Comparison of ENCODE assay signal across 11 cellular contexts in genomic region chr20:51536116-51537069, GRCh38. TPM values are rescaled to one million over a fixed set of nuclear protein-coding genes. Genes with fewer than 3 reads are reported as not detected.
DNase-seq lines count a peak whose midpoint lies in the region; ATAC-seq and TF ChIP-seq lines count a peak whose summit lies in the region.
"Had no signal": no experiment of that assay in that cellular context is flagged by ENCODE, and none has a peak within 500 bp of the region (broad histone marks: within the 10 kb centered on the region; RNA-seq: fewer than 3 reads in every experiment).

No MANE protein-coding gene starts in this region.

- no peak for ATAC-seq in effector memory CD8-positive, alpha-beta T cell (replicated peaks)
- no peak for ATAC-seq in HG03457 (IDR thresholded peaks at IDR 0.05; ENCODE audit: unreplicated experiment)

- no peaks in the 10 kb centered on the region for H3K27me3 ChIP-seq in CD8-positive, alpha-beta memory T cell (ENCODE audit: insufficient read depth, low read length, poor library complexity, severe bottlenecking)

- no peaks in the 10 kb centered on the region for H3K36me3 ChIP-seq in CD8-positive, alpha-beta memory T cell (ENCODE audit: insufficient read depth, low read length)
- H3K36me3 ChIP-seq in KOPT-K1 (ENCODE audit: insufficient read depth, low read length) (peaks cover 19% of the 10 kb centered on the region; the same call in 1 of the 2 replicates), OCI-LY7 (ENCODE audit: insufficient read depth, low read length) (peaks cover 47% of the 10 kb centered on the region)

- no peak overlapping the region; the same call in 1 of the 2 replicates for H2AFZ ChIP-seq in OCI-LY7 (ENCODE audit: low read length)

- no TSS peak for BruUV-seq in OCI-LY7 (replicated peaks; lab: Mats Ljungman, UMichigan)

- peaks cover 92% of the 10 kb centered on the region for H3K79me2 ChIP-seq in OCI-LY7 (ENCODE audit: insufficient read depth, low read depth, low read length)

- no peaks in the 10 kb centered on the region for H3K27me3 Mint-ChIP-seq in CD8-positive, alpha-beta memory T cell
- no peaks in the 10 kb centered on the region for H3K27me3 Mint-ChIP-seq in effector memory CD8-positive, alpha-beta T cell

- no peaks in the 10 kb centered on the region for H3K9me2 ChIP-seq in OCI-LY7 (ENCODE audit: insufficient read depth, low read length)

- DNase-seq in CD8-positive, alpha-beta memory T cell: no peak
- peak; percentile 46 for DNase-seq in OCI-LY7 (ENCODE audit: low spot score)
- no peak for DNase-seq in effector memory CD8-positive, alpha-beta T cell
- DNase-seq in dedifferentiated amniotic fluid mesenchymal stem cell (ENCODE audit: extremely low spot score): no peak
- DNase-seq in 8988T: no peak
- no peak for DNase-seq in iPS-NIHi7 (ENCODE audit: extremely low spot score)
- DNase-seq: amygdala, DMS 273 treated with DMSO at 0.1 percent for 48 hours, KG1 had no signal

- no peak for TF ChIP-seq CTCF in OCI-LY7 (conservative IDR thresholded peaks at IDR 0.05; ENCODE audit: low read length)

- H3K4me2 ChIP-seq in OCI-LY7 (ENCODE audit: low read length): peak overlapping the region; percentile 82

- no peaks in the 10 kb centered on the region; the same call in 1 of the 2 replicates for H4K20me1 ChIP-seq in OCI-LY7 (ENCODE audit: insufficient read depth, low read length)

- CTCF ChIA-PET in CD8-positive, alpha-beta memory T cell (lab: Charles Lee): interaction anchor here (1.0 to 1.6 kb wide), 5 partner anchors 9 to 59 kb away, joined by 3 to 5 read pairs (median 3); no protein-coding TSS in a partner anchor
- CTCF ChIA-PET in OCI-LY7 (lab: Charles Lee; ENCODE audit: unreplicated experiment): no interaction called here

- no peak overlapping the region for H3K27ac ChIP-seq in CD8-positive, alpha-beta memory T cell (ENCODE audit: low read depth, low read length)
- H3K27ac ChIP-seq in KOPT-K1 (ENCODE audit: low read depth, low read length, poor library complexity, severe bottlenecking) (peak overlapping the region; percentile 12), OCI-LY7 (ENCODE audit: low read depth, low read length, poor library complexity, severe bottlenecking) (peak overlapping the region; percentile 47)

- peaks cover 12 to 63% (median 22%) of the 10 kb centered on the region in 3 donors for H3K36me3 Mint-ChIP-seq in CD8-positive, alpha-beta memory T cell
- H3K36me3 Mint-ChIP-seq in effector memory CD8-positive, alpha-beta T cell (ENCODE audit: insufficient read depth): peaks cover 52% of the 10 kb centered on the region

- H3K4me3 Mint-ChIP-seq in CD8-positive, alpha-beta memory T cell: peak overlapping the region; percentile 65 to 78 (median 73)
- H3K4me3 Mint-ChIP-seq in effector memory CD8-positive, alpha-beta T cell: peak overlapping the region; percentile 69 to 99

- POLR2A ChIA-PET in CD8-positive, alpha-beta memory T cell (lab: Charles Lee): no interaction called here
- POLR2A ChIA-PET in OCI-LY7 (lab: Charles Lee): interaction anchor here (1.0 to 1.3 kb wide), 3 partner anchors 8 to 156 kb away, joined by 3 read pairs; no protein-coding TSS in a partner anchor

- no peak overlapping the region for H3K4me3 ChIP-seq in CD8-positive, alpha-beta memory T cell (ENCODE audit: low read length)
- peak overlapping the region; percentile 23 for H3K4me3 ChIP-seq in OCI-LY7 (ENCODE audit: low read depth, low read length, poor library complexity, severe bottlenecking)

- H3K4me1 Mint-ChIP-seq in CD8-positive, alpha-beta memory T cell: peaks cover 92 to 100% (median 99%) of the 10 kb centered on the region in 3 donors
- peaks cover 71 to 91% of the 10 kb centered on the region in 2 donors for H3K4me1 Mint-ChIP-seq in effector memory CD8-positive, alpha-beta T cell (ENCODE audit: low read depth in 2 of 2)

- H3K4me1 ChIP-seq in CD8-positive, alpha-beta memory T cell (ENCODE audit: insufficient read depth, low read length): peaks cover 88% of the 10 kb centered on the region
- peaks cover 89% of the 10 kb centered on the region for H3K4me1 ChIP-seq in OCI-LY7 (ENCODE audit: insufficient read depth, low read length, poor library complexity, severe bottlenecking)

- peak overlapping the region; percentile 82 to 100 (median 98) for H3K27ac Mint-ChIP-seq in CD8-positive, alpha-beta memory T cell
- peak overlapping the region; percentile 98 to 99 for H3K27ac Mint-ChIP-seq in effector memory CD8-positive, alpha-beta T cell

- intact Hi-C loops in OCI-LY7 (cut with micrococcal nuclease; ENCODE audit: unreplicated experiment): no loop called here

- peaks cover 0 to 3% (median 0%) of the 10 kb centered on the region in 5 donors for H3K9me3 Mint-ChIP-seq in CD8-positive, alpha-beta memory T cell
- no peaks in the 10 kb centered on the region for H3K9me3 Mint-ChIP-seq in effector memory CD8-positive, alpha-beta T cell

- no peaks in the 10 kb centered on the region for H3K9me3 ChIP-seq in CD8-positive, alpha-beta memory T cell (ENCODE audit: low read length)
- H3K9me3 ChIP-seq in KOPT-K1 (ENCODE audit: insufficient read depth, low read length, poor library complexity, severe bottlenecking): no peaks in the 10 kb centered on the region
- H3K9me3 ChIP-seq in OCI-LY7 (ENCODE audit: low read length): no peaks in the 10 kb centered on the region

RNA-seq across cellular contexts. Expression of gene NFATC2, which starts 6.1 kb away (rescaled TPM):
- 10 to 100 TPM; 63.0 to 64.4 TPM for total RNA-seq in CD8-positive, alpha-beta memory T cell
- 52.1 TPM for polyA plus RNA-seq in CD8-positive, alpha-beta memory T cell
- total RNA-seq in OCI-LY7 (2014; rRNA removed; shearing (Covaris generic)): 12.5 TPM in 2 replicates
- 43.7 and 43.8 TPM in 2 replicates for total RNA-seq in OCI-LY7 (2022)
